In the genomic region with DNA sequence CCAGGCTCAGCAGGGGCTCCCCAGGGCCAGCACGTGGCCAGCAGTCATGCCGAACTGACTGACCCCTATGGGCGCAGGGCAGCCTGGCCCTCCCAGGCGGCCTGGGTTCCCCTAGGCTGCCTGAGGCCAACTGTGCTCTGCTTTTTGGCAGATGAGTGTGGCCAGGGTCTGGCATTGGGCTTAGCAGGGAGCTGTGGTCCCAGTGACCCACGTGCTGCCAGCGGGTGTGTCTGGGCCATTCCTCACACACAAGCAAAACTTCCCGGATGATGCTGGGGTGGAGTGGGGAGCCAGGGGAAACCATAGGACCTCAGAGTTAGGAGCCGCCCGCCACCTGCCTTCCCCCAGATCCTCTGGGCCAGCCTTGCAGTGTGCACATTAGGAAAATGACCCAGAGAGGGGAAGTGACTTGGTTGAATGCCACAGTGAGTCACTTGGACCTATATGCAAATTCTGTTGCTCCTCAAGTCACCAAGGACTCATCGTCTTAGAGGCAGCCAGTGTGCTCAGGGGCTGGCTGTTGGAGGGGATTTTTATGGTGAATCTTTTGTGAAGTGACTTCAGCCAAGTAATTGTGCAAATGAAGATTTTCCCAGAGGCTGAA, we compare ENCODE assay signal across 8 cellular contexts. TPM values are rescaled to one million over a fixed set of nuclear protein-coding genes. Genes with fewer than 3 reads are reported as not detected.
DNase-seq lines count a peak whose midpoint lies in the region; ATAC-seq, FAIRE-seq and TF ChIP-seq lines count a peak whose summit lies in the region.

No MANE protein-coding gene starts in this region.

- H3K4me1 ChIP-seq in kidney (ENCODE audit: control insufficient read depth in 1 of 2, insufficient read depth in 1 of 2, low read depth in 1 of 2, low read length in 2 of 2) (peaks cover 31 to 52% of the 10 kb centered on the region in 2 donors), thyroid gland (peaks cover 19 to 51% of the 10 kb centered on the region in 2 donors)

- TF ChIP-seq POLR2A in thyroid gland (IDR thresholded peaks at IDR 0.05) = no peak

- intact Hi-C loops in kidney (cut with DNase I) (no loop called here), thyroid gland (cut with DNase I) (no loop called here)

- ATAC-seq in GM19467 (IDR thresholded peaks at IDR 0.05; ENCODE audit: unreplicated experiment) (peak; percentile 52), HG03521 (IDR thresholded peaks at IDR 0.05; ENCODE audit: unreplicated experiment) (peak; percentile 43)

- DNase-seq in GM12864 (ENCODE audit: low read depth) (peak; percentile 89), kidney (peak; percentile 79), NCI-H146 (lab: John Stamatoyannopoulos, UW) (no peak), NCI-H2107 treated with DMSO at 0.1 percent for 48 hours (lab: John Stamatoyannopoulos, UW; ENCODE audit: unreplicated experiment) (no peak), thyroid gland (no peak)
- peak; percentile 26 for DNase-seq in activated CD4-positive, alpha-beta T cell treated with anti-CD3 and anti-CD28 coated beads, Interleukin-2, amount 50 U/mL, for 1 hour

- H3K4me3 ChIP-seq in GM12864 (ENCODE audit: low read depth, low read length) = peak overlapping the region; percentile 6
- H3K4me3 ChIP-seq in kidney (ENCODE audit: low read length in 2 of 2) = no peak overlapping the region
- no peak overlapping the region for H3K4me3 ChIP-seq in thyroid gland (replicated peaks in 1 of 3)

- H3K9ac ChIP-seq in kidney (ENCODE audit: low read length in 2 of 2) = no peak overlapping the region

- H3K9me3 ChIP-seq in kidney (ENCODE audit: control insufficient read depth in 1 of 2, low read length in 2 of 2) (no peaks in the 10 kb centered on the region), thyroid gland (no peaks in the 10 kb centered on the region)

- FAIRE-seq in kidney (lab: Jason Lieb, UNC) = no peak

- TF ChIP-seq CTCF in GM12864 (IDR thresholded peaks at IDR 0.05; ENCODE audit: low read depth, low read length, missing control alignments) = no peak
- no peak for TF ChIP-seq CTCF in kidney (IDR thresholded peaks at IDR 0.05; ENCODE audit: borderline replicate concordance, extremely low read depth, insufficient read depth)
- no peak for TF ChIP-seq CTCF in thyroid gland (IDR thresholded peaks at IDR 0.05)

- H3K36me3 ChIP-seq in kidney (ENCODE audit: control insufficient read depth in 1 of 2, insufficient read depth in 2 of 2, low read length in 2 of 2) (no peaks in the 10 kb centered on the region), thyroid gland (no peaks in the 10 kb centered on the region)

- WGBS in thyroid gland, 2 donors = 50 to 82% methylated on average over 9 of the region's 10 CpGs

- H3K27ac ChIP-seq in kidney (ENCODE audit: low read depth in 2 of 2, low read length in 2 of 2) (peak overlapping the region; percentile 24 to 63), thyroid gland (peak overlapping the region in 1 of 3 donors; percentile 14)

- H3K27me3 ChIP-seq in thyroid gland = no peaks in the 10 kb centered on the region

RNA-seq across cellular contexts. Expression of gene ADORA2A, which starts 6.6 kb away (rescaled TPM):
- total RNA-seq in kidney (6.9 TPM), thyroid gland (1 to 10 TPM; 1.4 to 3.0 (median 2.5) TPM)
- polyA plus RNA-seq in kidney (ENCODE audit: insufficient read depth, low read depth, low replicate concordance) = 6.1 TPM

Comparison
In these comparisons a context has a peak if more than half of its experiments do, and no peak if none do; other contexts are left out.
1. DNase-seq: peak in GM12864 (single experiment), activated CD4-positive, alpha-beta T cell treated with anti-CD3 and anti-CD28 coated beads, Interleukin-2, amount 50 U/mL, for 1 hour (single experiment) and kidney (single experiment); none in NCI-H146 (single experiment), NCI-H2107 treated with DMSO at 0.1 percent for 48 hours (single experiment) and thyroid gland (0 of 2).